In the genomic region with DNA sequence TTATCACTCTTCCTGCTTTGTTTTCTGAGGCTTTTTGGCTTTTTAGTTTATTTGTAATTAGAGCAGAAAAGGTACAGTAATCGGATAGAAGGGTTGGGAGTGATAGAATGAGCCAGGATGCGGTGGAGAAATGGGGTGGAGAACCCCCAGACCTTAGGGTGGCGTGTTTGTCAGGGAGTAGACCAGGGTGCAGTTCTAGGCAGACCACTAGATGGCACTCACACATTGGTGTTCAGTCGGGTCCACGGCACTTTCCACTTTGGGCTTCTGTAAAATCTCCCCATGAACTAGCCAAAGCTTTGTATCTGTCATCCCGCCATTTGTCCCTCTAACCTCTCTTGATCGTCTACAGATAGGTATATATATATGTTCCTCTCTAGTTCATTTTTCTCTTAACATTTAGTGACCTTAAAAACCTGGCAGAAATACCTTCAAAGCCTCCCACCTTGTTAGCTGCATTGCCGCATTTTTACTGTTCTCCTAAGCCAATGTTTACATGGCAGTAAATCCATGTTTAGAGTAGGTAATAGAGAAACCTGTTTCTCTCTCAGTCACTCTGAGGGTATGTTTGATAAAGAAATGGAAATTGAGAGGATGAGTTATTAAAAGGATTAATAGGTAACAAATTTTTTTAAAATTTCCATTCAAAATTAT, we compare ENCODE assay signal across 8 cellular contexts. TPM values are rescaled to one million over a fixed set of nuclear protein-coding genes. Genes with fewer than 3 reads are reported as not detected.
A peak's percentile ranks its signal among the peaks of the same experiment; 100 is the strongest.
DNase-seq lines count a peak whose midpoint lies in the region; ATAC-seq and TF ChIP-seq lines count a peak whose summit lies in the region.

No MANE protein-coding gene starts in this region.

- peak overlapping the region; percentile 80 for H3K27ac Mint-ChIP-seq in activated naive CD4-positive, alpha-beta T cell treated with anti-CD3 and anti-CD28 coated beads, Interleukin-2, amount 50 U/mL, for 24 hours

- H3K4me3 ChIP-seq in HEK293 (ENCODE audit: low read depth, low read length) (no peak overlapping the region), trophoblast cell (ENCODE audit: low read depth, low read length) (no peak overlapping the region)

- peak; percentile 87 for ATAC-seq in SK-N-SH treated with all-trans-retinoic acid at 6 μM for 48 hours

- no peak overlapping the region for H3K18ac ChIP-seq in trophoblast cell (ENCODE audit: low read length)

- no peak; the same call in 1 of the 2 replicates for TF ChIP-seq CTCF in HEK293 (tag by site-specific recombination; IDR thresholded peaks at IDR 0.05)

- no peaks in the 10 kb centered on the region for H3K79me2 ChIP-seq in trophoblast cell (ENCODE audit: control insufficient read depth, insufficient read depth, low read length, poor library complexity)

- WGBS in trophoblast cell (ENCODE audit: extremely low coverage, insufficient coverage, insufficient read length), result no CpG with 5 or more reads among the region's 8 CpGs

- H3K9ac ChIP-seq in trophoblast cell (ENCODE audit: low read length), result no peak overlapping the region

- no peaks in the 10 kb centered on the region for H3K9me3 ChIP-seq in HEK293 (ENCODE audit: control insufficient read depth, insufficient read depth, low read depth, low read length)
- H3K9me3 ChIP-seq in trophoblast cell (ENCODE audit: insufficient read depth, low read depth, low read length), result no peaks in the 10 kb centered on the region

- no peaks in the 10 kb centered on the region for H3K36me3 Mint-ChIP-seq in activated naive CD4-positive, alpha-beta T cell treated with anti-CD3 and anti-CD28 coated beads, Interleukin-2, amount 50 U/mL, for 24 hours

- POLR2A ChIA-PET in HEK293 (lab: Yijun Ruan, JAX), result interaction anchor here (1.0 to 1.4 kb wide), 2 partner anchors 10 to 325 kb away, joined by 3 to 4 read pairs; a partner anchor contains a TSS

- peaks cover 12% of the 10 kb centered on the region for H3K27me3 ChIP-seq in trophoblast cell (ENCODE audit: insufficient read depth, low read length)

- H2BK12ac ChIP-seq in trophoblast cell (ENCODE audit: low read length), result no peak overlapping the region

- no peak overlapping the region for H2BK120ac ChIP-seq in trophoblast cell (ENCODE audit: insufficient read depth, low read length, poor library complexity)

- no peak overlapping the region for H3K23ac ChIP-seq in trophoblast cell (ENCODE audit: low read length)

- peaks cover 2% of the 10 kb centered on the region for H3K79me1 ChIP-seq in trophoblast cell (ENCODE audit: low read length)

- H3K4me1 ChIP-seq in HEK293 (ENCODE audit: control insufficient read depth, insufficient read depth, low read length) (peaks cover 7% of the 10 kb centered on the region; the same call in 1 of the 2 replicates), trophoblast cell (ENCODE audit: control insufficient read depth in 1 of 2, insufficient read depth in 2 of 2, low read length in 2 of 2) (peaks cover 7% of the 10 kb centered on the region in 2 experiments)

- no peak overlapping the region for H3K4ac ChIP-seq in trophoblast cell (ENCODE audit: low read depth, low read length)

- DNase-seq in Daoy (ENCODE audit: low read depth) (peak; percentile 77), NCI-H1048 (lab: John Stamatoyannopoulos, UW) (peak; percentile 9), head of caudate nucleus (peak; percentile 57 to 95 (median 86)), trophoblast cell (peak; percentile 37 to 73), ureter (ENCODE audit: low spot score) (peak; percentile 87)

- intact Hi-C loops in head of caudate nucleus (cut with DNase I), result loop anchor here (5.0 to 10.0 kb wide), 4 partner anchors 429 to 1469 kb away; a partner anchor contains a TSS

- H4K12ac ChIP-seq in trophoblast cell (ENCODE audit: low read depth, low read length), result no peak overlapping the region

- H3K4me3 Mint-ChIP-seq in activated naive CD4-positive, alpha-beta T cell treated with anti-CD3 and anti-CD28 coated beads, Interleukin-2, amount 50 U/mL, for 24 hours, result peak overlapping the region; percentile 84

- H3K9me3 Mint-ChIP-seq in activated naive CD4-positive, alpha-beta T cell treated with anti-CD3 and anti-CD28 coated beads, Interleukin-2, amount 50 U/mL, for 24 hours, result no peaks in the 10 kb centered on the region

- no peaks in the 10 kb centered on the region for H3K27me3 Mint-ChIP-seq in activated naive CD4-positive, alpha-beta T cell treated with anti-CD3 and anti-CD28 coated beads, Interleukin-2, amount 50 U/mL, for 24 hours

- CTCF ChIA-PET in HEK293 (lab: Yijun Ruan, JAX), result interaction anchor here (0.6 to 4.0 kb wide), 35 partner anchors 10 to 1472 kb away, joined by 3 to 15 read pairs (median 3); a partner anchor contains a TSS

- peaks cover 47% of the 10 kb centered on the region for H3K4me1 Mint-ChIP-seq in activated naive CD4-positive, alpha-beta T cell treated with anti-CD3 and anti-CD28 coated beads, Interleukin-2, amount 50 U/mL, for 24 hours

- H3K27ac ChIP-seq in HEK293 (ENCODE audit: extremely low read depth, low read depth, low read length) (no peak overlapping the region), trophoblast cell (ENCODE audit: low read depth, low read length) (no peak overlapping the region)

- H4K8ac ChIP-seq in trophoblast cell (ENCODE audit: low read depth, low read length), result no peak overlapping the region

- no peak overlapping the region for H2AFZ ChIP-seq in trophoblast cell (ENCODE audit: insufficient read depth, low read length, poor library complexity)

- H3K4me2 ChIP-seq in trophoblast cell (ENCODE audit: low read length), result no peak overlapping the region

- H2AK5ac ChIP-seq in trophoblast cell (ENCODE audit: low read length), result no peak overlapping the region

- no peak overlapping the region for H3K14ac ChIP-seq in trophoblast cell (ENCODE audit: low read length)

- H4K91ac ChIP-seq in trophoblast cell (ENCODE audit: low read depth, low read length), result no peak overlapping the region

- H2BK5ac ChIP-seq in trophoblast cell (ENCODE audit: low read depth, low read length, poor library complexity), result no peak overlapping the region

- H3K36me3 ChIP-seq in HEK293 (ENCODE audit: control insufficient read depth in 2 of 2, insufficient read depth in 1 of 2, low read length in 2 of 2), result no peaks in the 10 kb centered on the region
- no peaks in the 10 kb centered on the region for H3K36me3 ChIP-seq in trophoblast cell (ENCODE audit: control insufficient read depth in 1 of 2, insufficient read depth in 2 of 2, low read length in 2 of 2)

TF ChIP-seq in HEK293, 187 proteins besides CTCF, POLR2A, EP300 and RAD21 (continues in another document):
- TF ChIP-seq ZNF776 (tag by site-specific recombination; IDR thresholded peaks at IDR 0.05; ENCODE audit: borderline replicate concordance) (no peak), ZBTB8A (tag by site-specific recombination; IDR thresholded peaks at IDR 0.05) (peak; percentile 27; the same call in 1 of the 2 replicates), ZNF2 (tag by site-specific recombination; IDR thresholded peaks at IDR 0.05) (peak; percentile 60; the same call in 1 of the 2 replicates), ZBTB17 (tag by site-specific recombination; IDR thresholded peaks at IDR 0.05) (peak; percentile 66), ZNF654 (tag by site-specific recombination; IDR thresholded peaks at IDR 0.05; ENCODE audit: low read depth) (peak; percentile 93), ZNF660 (tag by site-specific recombination; IDR thresholded peaks at IDR 0.05) (peak; percentile 56; the same call in 1 of the 2 replicates), ZNF514 (tag by site-specific recombination; IDR thresholded peaks at IDR 0.05) (no peak), ZFP37 (tag by site-specific recombination; IDR thresholded peaks at IDR 0.05) (no peak; the same call in 1 of the 2 replicates), GLI4 (tag by site-specific recombination; IDR thresholded peaks at IDR 0.05) (no peak)

TF ChIP-seq in SK-N-SH treated with all-trans-retinoic acid at 6 μM for 48 hours, 23 proteins besides CTCF, POLR2A, EP300 and RAD21 (continues in another document):
- no peak for TF ChIP-seq SNAI2 (CRISPR knock-in tag; IDR thresholded peaks at IDR 0.05)
- TF ChIP-seq BACH2 (CRISPR knock-in tag; IDR thresholded peaks at IDR 0.05; ENCODE audit: borderline replicate concordance), result no peak
- TF ChIP-seq, protein P1, sequence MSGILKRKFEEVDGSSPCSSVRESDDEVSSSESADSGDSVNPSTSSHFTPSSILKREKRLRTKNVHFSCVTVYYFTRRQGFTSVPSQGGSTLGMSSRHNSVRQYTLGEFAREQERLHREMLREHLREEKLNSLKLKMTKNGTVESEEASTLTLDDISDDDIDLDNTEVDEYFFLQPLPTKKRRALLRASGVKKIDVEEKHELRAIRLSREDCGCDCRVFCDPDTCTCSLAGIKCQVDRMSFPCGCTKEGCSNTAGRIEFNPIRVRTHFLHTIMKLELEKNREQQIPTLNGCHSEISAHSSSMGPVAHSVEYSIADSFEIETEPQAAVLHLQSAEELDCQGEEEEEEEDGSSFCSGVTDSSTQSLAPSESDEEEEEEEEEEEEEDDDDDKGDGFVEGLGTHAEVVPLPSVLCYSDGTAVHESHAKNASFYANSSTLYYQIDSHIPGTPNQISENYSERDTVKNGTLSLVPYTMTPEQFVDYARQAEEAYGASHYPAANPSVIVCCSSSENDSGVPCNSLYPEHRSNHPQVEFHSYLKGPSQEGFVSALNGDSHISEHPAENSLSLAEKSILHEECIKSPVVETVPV (CRISPR knock-in tag; IDR thresholded peaks at IDR 0.05), result no peak
- TF ChIP-seq, protein P2, sequence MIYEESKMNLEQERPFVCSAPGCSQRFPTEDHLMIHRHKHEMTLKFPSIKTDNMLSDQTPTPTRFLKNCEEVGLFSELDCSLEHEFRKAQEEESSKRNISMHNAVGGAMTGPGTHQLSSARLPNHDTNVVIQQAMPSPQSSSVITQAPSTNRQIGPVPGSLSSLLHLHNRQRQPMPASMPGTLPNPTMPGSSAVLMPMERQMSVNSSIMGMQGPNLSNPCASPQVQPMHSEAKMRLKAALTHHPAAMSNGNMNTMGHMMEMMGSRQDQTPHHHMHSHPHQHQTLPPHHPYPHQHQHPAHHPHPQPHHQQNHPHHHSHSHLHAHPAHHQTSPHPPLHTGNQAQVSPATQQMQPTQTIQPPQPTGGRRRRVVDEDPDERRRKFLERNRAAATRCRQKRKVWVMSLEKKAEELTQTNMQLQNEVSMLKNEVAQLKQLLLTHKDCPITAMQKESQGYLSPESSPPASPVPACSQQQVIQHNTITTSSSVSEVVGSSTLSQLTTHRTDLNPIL (CRISPR knock-in tag; IDR thresholded peaks at IDR 0.05; ENCODE audit: low read depth), result no peak

RNA-seq across cellular contexts. Expression of a gene that starts 49.7 kb away (rescaled TPM):
- total RNA-seq in Daoy (2014; rRNA removed; shearing (Covaris generic)), result 0.36 and 4.6 TPM in 2 replicates
- polyA plus RNA-seq in trophoblast cell (2013), result 3.1 and 3.5 TPM in 2 replicates
- 22.1 TPM for total RNA-seq in ureter

Comparison
In these comparisons a context has a peak if more than half of its experiments do, and no peak if none do; other contexts are left out.
1. DNase-seq: peak in every context shown above with its lines; median percentile 87 in ureter; 86 in head of caudate nucleus; 77 in Daoy; 55 in trophoblast cell; 9 in NCI-H1048.